ENCODE assay signal across 12 cellular contexts in genomic region chr18:23719634-23720201, GRCh38. TPM values are rescaled to one million over a fixed set of nuclear protein-coding genes. Genes with fewer than 3 reads are reported as not detected.
DNase-seq lines count a peak whose midpoint lies in the region; ATAC-seq and TF ChIP-seq lines count a peak whose summit lies in the region.
"Had no signal": no experiment of that assay in that cellular context is flagged by ENCODE, and none has a peak within 500 bp of the region (broad histone marks: within the 10 kb centered on the region; RNA-seq: fewer than 3 reads in every experiment).

No MANE protein-coding gene starts in this region.

- H3K36me3 ChIP-seq in HUES6 (ENCODE audit: control insufficient read depth, insufficient read depth, low read length) (no peaks in the 10 kb centered on the region), breast epithelium (no peaks in the 10 kb centered on the region)
- H3K36me3 ChIP-seq: cardiac muscle cell had no signal

- TF ChIP-seq POLR2A in breast epithelium (IDR thresholded peaks at IDR 0.05) = no peak

- no peak overlapping the region for H3K4me3 ChIP-seq in AG04449 (ENCODE audit: low read depth, low read length)
- H3K4me3 ChIP-seq in HUES6 (ENCODE audit: low read depth, low read length) = no peak overlapping the region
- H3K4me3 ChIP-seq in breast epithelium = no peak overlapping the region
- H3K4me3 ChIP-seq: cardiac muscle cell had no signal

- H3K27ac ChIP-seq in HUES6 (ENCODE audit: low read depth, low read length) = peak overlapping the region; percentile 64; the same call in 1 of the 2 replicates
- peak overlapping the region; percentile 1 to 43 for H3K27ac ChIP-seq in breast epithelium
- H3K27ac ChIP-seq: cardiac muscle cell, parathyroid adenoma had no signal

- intact Hi-C loops in breast epithelium (cut with DNase I; ENCODE audit: low total_unique reads) = no loop called here
- intact Hi-C loops in natural killer cell (cut with micrococcal nuclease) = no loop called here

- H3K4me1 ChIP-seq in HUES6 (ENCODE audit: control insufficient read depth, insufficient read depth, low read length) = peaks cover 32% of the 10 kb centered on the region; the same call in 1 of the 2 replicates
- H3K4me1 ChIP-seq in breast epithelium = no peaks in the 10 kb centered on the region

- no peak overlapping the region for H3K4me3 Mint-ChIP-seq in natural killer cell
- H3K4me3 Mint-ChIP-seq: CD8-positive, alpha-beta T cell had no signal

- H3K36me3 Mint-ChIP-seq in natural killer cell = no peaks in the 10 kb centered on the region
- H3K36me3 Mint-ChIP-seq: CD8-positive, alpha-beta T cell had no signal

- POLR2A ChIA-PET in AG04449 (lab: Yijun Ruan, JAX) = interaction anchor here (0.6 kb wide), 1 partner anchor 123 kb away, joined by 4 read pairs; no protein-coding TSS in a partner anchor

- H3K9ac ChIP-seq in HUES6 (ENCODE audit: low read length) = no peak overlapping the region
- H3K9ac ChIP-seq: parathyroid adenoma had no signal

- peaks cover 15 to 30% of the 10 kb centered on the region in 2 donors for H3K27me3 Mint-ChIP-seq in natural killer cell (ENCODE audit: low read depth in 2 of 2)

- no peak for TF ChIP-seq CTCF in AG04449 (IDR thresholded peaks at IDR 0.05; ENCODE audit: insufficient read depth, low read length, missing control alignments)
- TF ChIP-seq CTCF in breast epithelium (IDR thresholded peaks at IDR 0.05) = no peak
- TF ChIP-seq CTCF in natural killer cell (IDR thresholded peaks at IDR 0.05) = no peak

- H3K27ac Mint-ChIP-seq in natural killer cell = no peak overlapping the region
- H3K27ac Mint-ChIP-seq: CD8-positive, alpha-beta T cell had no signal

- H3K4me1 Mint-ChIP-seq in natural killer cell = no peaks in the 10 kb centered on the region

- H3K27me3 ChIP-seq in HUES6 (ENCODE audit: control insufficient read depth, insufficient read depth, low read length) (no peaks in the 10 kb centered on the region), breast epithelium (no peaks in the 10 kb centered on the region)
- H3K27me3 ChIP-seq: cardiac muscle cell had no signal

- ATAC-seq in natural killer cell (no peak), HG03342 (IDR thresholded peaks at IDR 0.05; ENCODE audit: unreplicated experiment) (no peak), GM21737 (IDR thresholded peaks at IDR 0.05; ENCODE audit: unreplicated experiment) (no peak)
- ATAC-seq: CD8-positive, alpha-beta T cell had no signal

- CTCF ChIA-PET in AG04449 (lab: Yijun Ruan, JAX) = interaction anchor here (1.2 to 2.0 kb wide), 2 partner anchors 16 to 199 kb away, joined by 4 to 7 read pairs; no protein-coding TSS in a partner anchor

- DNase-seq in AG04449 (ENCODE audit: low read depth, low spot score) (peak; percentile 93), breast epithelium (ENCODE audit: low spot score in 2 of 2) (peak in 1 of 2 donors; percentile 28), kidney tubule cell (ENCODE audit: low spot score) (peak; percentile 99), natural killer cell (no peak), nucleus accumbens (lab: John Stamatoyannopoulos, UW) (no peak)
- DNase-seq: CD8-positive, alpha-beta T cell; T-helper 9 cell had no signal

- H3K9me3 ChIP-seq in HUES6 (ENCODE audit: control insufficient read depth, insufficient read depth, low read depth, low read length) = no peaks in the 10 kb centered on the region
- no peaks in the 10 kb centered on the region for H3K9me3 ChIP-seq in breast epithelium

- H3K9me3 Mint-ChIP-seq in natural killer cell = no peaks in the 10 kb centered on the region
- H3K9me3 Mint-ChIP-seq: CD8-positive, alpha-beta T cell had no signal

RNA-seq across cellular contexts. Expression of gene LAMA3, which starts 30.5 kb away (rescaled TPM):
- 100 to 1,000 TPM in 2 of 3 donors, 10 to 100 TPM in 1; 43.4 to 173 (median 127) TPM for total RNA-seq in breast epithelium
- total RNA-seq in natural killer cell = not detected
- total RNA-seq: CD8-positive, alpha-beta T cell had no signal

RNA-seq across cellular contexts. Expression of gene ANKRD29, which starts 57.0 kb away (rescaled TPM):
- total RNA-seq in breast epithelium = 10 to 100 TPM in 1 of 3 donors, 1 to 10 TPM in 2; 8.8 to 13.8 (median 9.9) TPM
- total RNA-seq in natural killer cell = under 1 TPM in 2 of 3 donors, not detected in 1; 0.35 to 0.45 TPM
- total RNA-seq: CD8-positive, alpha-beta T cell had no signal

Comparison
In these comparisons a context has a peak if more than half of its experiments do, and no peak if none do; other contexts are left out.
1. DNase-seq: peak in AG04449 (single experiment) and kidney tubule cell (single experiment); none in natural killer cell (single experiment) and nucleus accumbens (0 of 56).
2. RNA of gene LAMA3, which starts 30.5 kb away (total RNA-seq): 43.4 to 173 TPM in breast epithelium; not detected in natural killer cell; every median in the first group is over 10 times any median in the second.
3. RNA of gene ANKRD29, which starts 57.0 kb away (total RNA-seq): 8.8 to 13.8 TPM in breast epithelium; 0.35 to 0.45 TPM in natural killer cell; every median in the first group is over 4 times any median in the second.